14 cellular contexts compared by ENCODE assay signal in the genomic region with DNA sequence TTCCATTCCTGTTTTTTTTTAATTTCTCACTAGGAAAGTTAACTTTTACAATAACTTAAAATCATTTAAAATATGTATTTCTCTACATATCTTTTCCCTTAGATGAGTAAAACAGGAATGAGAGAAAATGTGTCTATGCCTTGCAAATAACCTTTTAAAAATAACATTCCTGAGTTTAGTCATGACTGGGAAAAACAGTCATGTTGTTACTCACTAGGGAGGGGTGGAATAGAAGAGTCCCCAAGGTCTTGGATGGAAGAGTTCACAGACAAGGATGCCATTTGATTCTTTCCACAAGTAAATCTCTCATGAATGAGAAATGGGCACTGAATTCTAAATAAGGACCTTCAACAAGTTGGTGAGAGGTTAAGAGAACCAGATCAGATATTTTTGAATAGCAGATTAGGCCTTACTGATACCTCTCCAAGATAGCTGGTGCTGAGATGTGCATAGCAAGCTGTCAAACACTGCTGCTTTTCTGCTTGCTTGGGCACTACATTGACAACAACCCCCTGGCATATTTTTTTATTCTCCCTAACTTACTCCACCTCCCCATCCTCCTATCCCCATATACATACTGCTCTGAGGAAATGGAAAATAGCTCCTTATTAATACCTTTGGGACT. TPM values are rescaled to one million over a fixed set of nuclear protein-coding genes. Genes with fewer than 3 reads are reported as not detected.
DNase-seq lines count a peak whose midpoint lies in the region; ATAC-seq and TF ChIP-seq lines count a peak whose summit lies in the region.
"Had no signal": no experiment of that assay in that cellular context is flagged by ENCODE, and none has a peak within 500 bp of the region (broad histone marks: within the 10 kb centered on the region; RNA-seq: fewer than 3 reads in every experiment).

No MANE protein-coding gene starts in this region.

- H3K4me3 ChIP-seq in PC-3 (ENCODE audit: low read length) (no peak overlapping the region), epithelial cell of esophagus (ENCODE audit: low read length) (no peak overlapping the region), H7 (ENCODE audit: insufficient read depth, low read depth, low read length) (no peak overlapping the region)
- H3K4me3 ChIP-seq: heart right ventricle, sigmoid colon, uterus had no signal

- H3K79me2 ChIP-seq in PC-3 (ENCODE audit: low read length) = no peaks in the 10 kb centered on the region

- DNase-seq in AG09319 (ENCODE audit: extremely low read depth, low read depth) (peak; percentile 45), PC-3 (peak; percentile 49), epithelial cell of esophagus (ENCODE audit: low read depth) (peak; percentile 69), myocyte (ENCODE audit: low read depth) (peak; percentile 32), H7 (no peak), NCI-H82 treated with DMSO at 0.1 percent for 48 hours (lab: John Stamatoyannopoulos, UW; ENCODE audit: unreplicated experiment) (no peak), SKM-1 (lab: John Stamatoyannopoulos, UW; ENCODE audit: unreplicated experiment) (no peak)
- no peak for DNase-seq in stimulated activated CD4-positive, alpha-beta T cell treated with anti-CD3 and anti-CD28 coated beads, Interleukin-4, amount 100 ng/mL, for 24 hours
- DNase-seq: heart right ventricle, MV-4-11, NCI-H510A treated with DMSO at 0.1 percent for 48 hours, sigmoid colon, uterus, WERI-Rb-1 had no signal

- peaks cover 5% of the 10 kb centered on the region; the same call in 1 of the 2 replicates for H3K4me1 ChIP-seq in PC-3 (ENCODE audit: insufficient read depth, low read length)
- H3K4me1 ChIP-seq: sigmoid colon, uterus had no signal

- no peaks in the 10 kb centered on the region for H3K9me2 ChIP-seq in PC-3 (replicated peaks; ENCODE audit: low read length)

- no TSS peak for BruUV-seq in PC-3 (replicated peaks; lab: Mats Ljungman, UMichigan)

- POLR2A ChIA-PET in PC-3 (lab: Charles Lee; ENCODE audit: unreplicated experiment) = no interaction called here

- peak; percentile 57 for ATAC-seq in PC-3

- intact Hi-C loops in PC-3 (cut with micrococcal nuclease) = no loop called here

- H3K9me3 ChIP-seq in PC-3 (ENCODE audit: low read length) = no peaks in the 10 kb centered on the region
- H3K9me3 ChIP-seq: heart right ventricle, sigmoid colon, uterus had no signal

- H3K4me2 ChIP-seq in PC-3 (ENCODE audit: low read length) = peak overlapping the region; percentile 13; the same call in 1 of the 2 replicates

- H3K36me3 ChIP-seq in PC-3 (ENCODE audit: low read depth, low read length) (peaks cover 41% of the 10 kb centered on the region), H7 (replicated peaks; ENCODE audit: control insufficient read depth, insufficient read depth, low read length) (peaks cover 21% of the 10 kb centered on the region)
- H3K36me3 ChIP-seq: uterus had no signal

- TF ChIP-seq CTCF in AG09319 (IDR thresholded peaks at IDR 0.05; ENCODE audit: low read depth, low read length) (no peak), PC-3 (conservative IDR thresholded peaks at IDR 0.05; ENCODE audit: low read depth, low read length) (no peak), epithelial cell of esophagus (IDR thresholded peaks at IDR 0.05; ENCODE audit: insufficient read depth, low read depth, low read length, missing control alignments) (no peak)

- H3F3A ChIP-seq in PC-3 (ENCODE audit: low read length, unreplicated experiment) = no peaks in the 10 kb centered on the region

- H3K9ac ChIP-seq in PC-3 (ENCODE audit: low read length) = no peak overlapping the region

- H3K27me3 ChIP-seq in PC-3 (ENCODE audit: low read length) (no peaks in the 10 kb centered on the region), H7 (ENCODE audit: control insufficient read depth, insufficient read depth, low read length) (no peaks in the 10 kb centered on the region)
- H3K27me3 ChIP-seq: heart right ventricle, sigmoid colon, uterus had no signal

- CTCF ChIA-PET in PC-3 (lab: Charles Lee) = no interaction called here

- peak overlapping the region; percentile 27; the same call in 1 of the 2 replicates for H3K27ac ChIP-seq in PC-3 (ENCODE audit: low read length)
- H3K27ac ChIP-seq: uterus, WERI-Rb-1 had no signal

- no peak overlapping the region for H2AFZ ChIP-seq in PC-3 (ENCODE audit: low read length)

- H4K20me1 ChIP-seq in PC-3 (ENCODE audit: low read length) = no peaks in the 10 kb centered on the region

RNA-seq across cellular contexts. Expression of gene UGDH, which starts 25.1 kb away (rescaled TPM):
- 50.0 and 53.4 TPM in 2 replicates for total RNA-seq in PC-3 (2014; rRNA removed)
- total RNA-seq in myocyte = 48.0 and 58.2 TPM in 2 replicates
- 27.3 TPM for polyA plus RNA-seq in myocyte (2012)
- 38.4 and 38.7 TPM in 2 replicates for total RNA-seq in H7 (2014; rRNA removed; shearing (Covaris generic))

RNA-seq across cellular contexts. Expression of gene LIAS, which starts 43.3 kb away (rescaled TPM):
- total RNA-seq in PC-3 (2014; rRNA removed) (6.6 and 8.3 TPM in 2 replicates), myocyte (14.5 and 16.6 TPM in 2 replicates)
- polyA plus RNA-seq in myocyte (2012) = 8.3 TPM
- total RNA-seq in H7 (2014; rRNA removed; shearing (Covaris generic)) = 18.4 and 28.1 TPM in 2 replicates

RNA-seq across cellular contexts. Expression of gene RPL9, which starts 43.4 kb away (rescaled TPM):
- total RNA-seq in PC-3 (2014; rRNA removed) (1,291 and 1,298 TPM in 2 replicates), myocyte (4,018 and 4,391 TPM in 2 replicates)
- polyA plus RNA-seq in myocyte (2012) = 794 TPM
- total RNA-seq in H7 (2014; rRNA removed; shearing (Covaris generic)) = 1,441 and 1,920 TPM in 2 replicates

Comparison
In these comparisons a context has a peak if more than half of its experiments do, and no peak if none do; other contexts are left out.
1. DNase-seq: peak in AG09319 (single experiment), PC-3 (single experiment), epithelial cell of esophagus (single experiment) and myocyte (single experiment); none in H7 (single experiment), NCI-H82 treated with DMSO at 0.1 percent for 48 hours (single experiment), SKM-1 (single experiment) and stimulated activated CD4-positive, alpha-beta T cell treated with anti-CD3 and anti-CD28 coated beads, Interleukin-4, amount 100 ng/mL, for 24 hours (single experiment).